In genomic region chr17:42458497-42459255, GRCh38 we compare ENCODE assay signal across 1 cellular context.
TF ChIP-seq lines count a peak whose summit lies in the region.

Gene ATP6V0A1 (plus strand): TSS chr17:42458878. CDS start chr17:42460895, 2,017 bp downstream.

TF ChIP-seq in HepG2, 621 proteins besides CTCF, POLR2A, EP300 and RAD21 (continued from another document and continues in another):
- TF ChIP-seq MAX (IDR thresholded peaks at IDR 0.05), result peak; percentile 97
- no peak for TF ChIP-seq HMG20B (CRISPR knock-in tag; conservative IDR thresholded peaks at IDR 0.05)
- TF ChIP-seq ZNF180 (CRISPR knock-in tag; IDR thresholded peaks at IDR 0.05; ENCODE audit: borderline replicate concordance, low read depth), result no peak
- TF ChIP-seq ZNF430 (CRISPR knock-in tag; IDR thresholded peaks at IDR 0.05), result peak; percentile 68; the same call in 1 of the 2 replicates
- TF ChIP-seq TARDBP (CRISPR knock-in tag; IDR thresholded peaks at IDR 0.05), result peak; percentile 45
- peak; percentile 58; the same call in 1 of the 2 replicates for TF ChIP-seq MTF1 (CRISPR knock-in tag; IDR thresholded peaks at IDR 0.05)
- 0 out of 2 replicates have a peak, but pooled peaks have one; percentile 30 for TF ChIP-seq RNF2 (conservative IDR thresholded peaks at IDR 0.05; ENCODE audit: low read depth)
- TF ChIP-seq MLLT10 (CRISPR knock-in tag; IDR thresholded peaks at IDR 0.05), result no peak
- 0 out of 2 replicates have a peak, but pooled peaks have one; percentile 68 for TF ChIP-seq DNMT1 (CRISPR knock-in tag; IDR thresholded peaks at IDR 0.05)
- TF ChIP-seq ASH2L (IDR thresholded peaks at IDR 0.05; ENCODE audit: insufficient read length, low read depth, low read length), result peak; percentile 46
- 0 out of 2 replicates have a peak, but pooled peaks have one; percentile 42 for TF ChIP-seq KDM1A (CRISPR knock-in tag; IDR thresholded peaks at IDR 0.05)
- TF ChIP-seq KMT2B (CRISPR knock-in tag; IDR thresholded peaks at IDR 0.05), result peak; percentile 84
- 0 out of 2 replicates have a peak, but pooled peaks have one; percentile 45 for TF ChIP-seq ETV6 (CRISPR knock-in tag; conservative IDR thresholded peaks at IDR 0.05)
- peak; percentile 25; the same call in 1 of the 2 replicates for TF ChIP-seq MXD3 (CRISPR knock-in tag; IDR thresholded peaks at IDR 0.05)
- peak; percentile 72 for TF ChIP-seq GABPB1 (CRISPR knock-in tag; IDR thresholded peaks at IDR 0.05)
- peak; percentile 85 for TF ChIP-seq GATAD2A (CRISPR knock-in tag; IDR thresholded peaks at IDR 0.05)
- peak; percentile 43; the same call in 1 of the 2 replicates for TF ChIP-seq ZNF331 (CRISPR knock-in tag; IDR thresholded peaks at IDR 0.05)
- no peak for TF ChIP-seq SRSF9 (IDR thresholded peaks at IDR 0.05; ENCODE audit: borderline replicate concordance, insufficient read depth, low read depth, low read length, poor library complexity, severe bottlenecking)
- peak; percentile 16; the same call in 1 of the 2 replicates for TF ChIP-seq ZFP90 (CRISPR knock-in tag; IDR thresholded peaks at IDR 0.05; ENCODE audit: borderline replicate concordance)
- TF ChIP-seq BCL3 (CRISPR knock-in tag; IDR thresholded peaks at IDR 0.05), result peak; percentile 65; the same call in 1 of the 2 replicates
- peak; percentile 84 for TF ChIP-seq THAP11 (CRISPR knock-in tag; IDR thresholded peaks at IDR 0.05)
- TF ChIP-seq E2F5 (CRISPR knock-in tag; conservative IDR thresholded peaks at IDR 0.05), result no peak
- no peak for TF ChIP-seq RNF219 (CRISPR knock-in tag; IDR thresholded peaks at IDR 0.05)
- TF ChIP-seq HOXA7 (CRISPR knock-in tag; IDR thresholded peaks at IDR 0.05), result no peak
- TF ChIP-seq ZBTB46 (CRISPR knock-in tag; IDR thresholded peaks at IDR 0.05; ENCODE audit: borderline replicate concordance), result no peak
- TF ChIP-seq ARNTL (CRISPR knock-in tag; IDR thresholded peaks at IDR 0.05), result peak; percentile 96
- peak; percentile 53 for TF ChIP-seq RARA (CRISPR knock-in tag; IDR thresholded peaks at IDR 0.05)
- 0 out of 2 replicates have a peak, but pooled peaks have one; percentile 30 for TF ChIP-seq ZNF607 (CRISPR knock-in tag; IDR thresholded peaks at IDR 0.05; ENCODE audit: borderline replicate concordance)
- TF ChIP-seq ZNF780A (CRISPR knock-in tag; IDR thresholded peaks at IDR 0.05), result 0 out of 2 replicates have a peak, but pooled peaks have one; percentile 58
- TF ChIP-seq ZBTB2 (CRISPR knock-in tag; IDR thresholded peaks at IDR 0.05; ENCODE audit: low read depth), result peak; percentile 65; the same call in 1 of the 2 replicates
- peak; percentile 42; the same call in 1 of the 2 replicates for TF ChIP-seq ZNF546 (CRISPR knock-in tag; conservative IDR thresholded peaks at IDR 0.05)
- TF ChIP-seq ZNF550 (CRISPR knock-in tag; IDR thresholded peaks at IDR 0.05; ENCODE audit: borderline replicate concordance), result no peak
- TF ChIP-seq ZBTB34 (CRISPR knock-in tag; IDR thresholded peaks at IDR 0.05), result no peak
- TF ChIP-seq NFE2L2 (IDR thresholded peaks at IDR 0.05; ENCODE audit: low read length), result no peak
- TF ChIP-seq NR2C2 (CRISPR knock-in tag; IDR thresholded peaks at IDR 0.05; ENCODE audit: borderline replicate concordance), result peak; percentile 64; the same call in 1 of the 2 replicates
- peak; percentile 98 for TF ChIP-seq ZNF687 (CRISPR knock-in tag; IDR thresholded peaks at IDR 0.05)
- TF ChIP-seq THAP8 (CRISPR knock-in tag; IDR thresholded peaks at IDR 0.05; ENCODE audit: borderline replicate concordance), result no peak
- TF ChIP-seq ZSCAN5A (CRISPR knock-in tag; IDR thresholded peaks at IDR 0.05; ENCODE audit: borderline replicate concordance), result no peak
- peak; percentile 35 for TF ChIP-seq WIZ (CRISPR knock-in tag; IDR thresholded peaks at IDR 0.05)
- TF ChIP-seq MIER3 (CRISPR knock-in tag; IDR thresholded peaks at IDR 0.05; ENCODE audit: borderline replicate concordance), result peak; percentile 79; the same call in 1 of the 2 replicates
- peak; percentile 58 for TF ChIP-seq ZNF263 (CRISPR knock-in tag; IDR thresholded peaks at IDR 0.05)
- TF ChIP-seq MZF1 (CRISPR knock-in tag; IDR thresholded peaks at IDR 0.05; ENCODE audit: borderline replicate concordance), result no peak
- TF ChIP-seq XRCC5 (optimal IDR thresholded peaks at IDR 0.05; ENCODE audit: low read length), result no peak
- 0 out of 2 replicates have a peak, but pooled peaks have one; percentile 83 for TF ChIP-seq RFXANK (CRISPR knock-in tag; IDR thresholded peaks at IDR 0.05)
- TF ChIP-seq ISL2 (CRISPR knock-in tag; IDR thresholded peaks at IDR 0.05), result 0 out of 2 replicates have a peak, but pooled peaks have one; percentile 26
- TF ChIP-seq NR1H2 (CRISPR knock-in tag; IDR thresholded peaks at IDR 0.05; ENCODE audit: borderline replicate concordance, low read depth), result no peak
